ENCODE assay signal across 17 cellular contexts in genomic region chr21:44462834-44463200, GRCh38.
"Had no signal": no experiment of that assay in that cellular context is flagged by ENCODE, and none has a peak within 500 bp of the region (broad histone marks: within the 10 kb centered on the region; RNA-seq: fewer than 3 reads in every experiment).

No MANE protein-coding gene starts in this region.

- ATAC-seq: esophagus mucosa, heart left ventricle, left cardiac atrium had no signal

- DNase-seq: effector memory CD4-positive, alpha-beta T cell; hippocampal formation; left cardiac atrium; left ventricle myocardium inferior; mesendoderm; naive B cell; small intestine; stimulated activated CD4-positive, alpha-beta T cell treated with anti-CD3 and anti-CD28 coated beads, Interleukin-12 subunit alpha, Interleukin-12 subunit beta, amount 100 ng/mL, for 4 hours; stimulated activated naive CD4-positive, alpha-beta T cell; thyroid gland; upper lobe of left lung; uterus had no signal

- H3K36me3 ChIP-seq: heart left ventricle, left ventricle myocardium inferior, thyroid gland, upper lobe of left lung, uterus had no signal

- H3K27me3 ChIP-seq: heart left ventricle, thyroid gland, upper lobe of left lung, uterus had no signal

- H3K9me3 ChIP-seq: heart left ventricle, left ventricle myocardium inferior, thyroid gland, upper lobe of left lung, uterus had no signal

- H3K4me1 ChIP-seq: upper lobe of left lung, uterus had no signal

- H3K4me3 ChIP-seq: left ventricle myocardium inferior, thyroid gland, upper lobe of left lung, uterus had no signal

- H3K27ac ChIP-seq: heart left ventricle, left ventricle myocardium inferior, thyroid gland, upper lobe of left lung, uterus had no signal

- FAIRE-seq: endometrium, frontal cortex, keratinocyte, small intestine had no signal
